ENCODE assay signal across 9 cellular contexts in the genomic region with DNA sequence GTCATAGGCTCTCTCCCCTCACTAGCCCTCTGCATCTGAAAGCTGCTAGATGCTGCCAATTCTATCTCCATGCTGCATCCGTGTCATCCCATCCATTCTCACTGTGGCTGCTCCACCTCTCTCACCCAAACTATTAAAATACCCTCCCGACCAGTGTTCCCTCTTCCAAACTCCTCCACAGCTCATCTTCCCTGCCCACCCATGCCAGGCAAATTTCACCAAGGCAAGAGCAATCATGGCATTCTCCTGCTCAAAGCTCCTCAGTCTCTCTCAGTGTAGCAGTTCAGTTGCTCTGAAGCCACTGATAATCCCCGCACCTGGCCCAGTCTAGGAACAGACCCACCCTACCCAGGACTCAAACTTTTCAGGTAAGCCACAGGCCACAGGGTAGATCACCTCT. TPM values are rescaled to one million over a fixed set of nuclear protein-coding genes. Genes with fewer than 3 reads are reported as not detected.
"Had no signal": no experiment of that assay in that cellular context is flagged by ENCODE, and none has a peak within 500 bp of the region (broad histone marks: within the 10 kb centered on the region; RNA-seq: fewer than 3 reads in every experiment).

No MANE protein-coding gene starts in this region.

- FAIRE-seq: HTR-8/SVneo had no signal

- H3K36me3 ChIP-seq: HAP-1 had no signal

- DNase-seq: GM23248, GOT3, H7, HFFc6, IMR-90 had no signal

- H3K4me3 ChIP-seq: GM23248, HAP-1 had no signal

- H3K9me3 Mint-ChIP-seq: HFFc6 had no signal

- H3K4me3 Mint-ChIP-seq: HFFc6 had no signal

- H3K27ac Mint-ChIP-seq: HFFc6 had no signal

- ATAC-seq: HCT116 had no signal

RNA-seq across cellular contexts. Expression of a gene that starts 48.4 kb away (rescaled TPM):
- total RNA-seq: HT-29 had no signal
